Comparison of ENCODE assay signal across 21 cellular contexts in the genomic region with DNA sequence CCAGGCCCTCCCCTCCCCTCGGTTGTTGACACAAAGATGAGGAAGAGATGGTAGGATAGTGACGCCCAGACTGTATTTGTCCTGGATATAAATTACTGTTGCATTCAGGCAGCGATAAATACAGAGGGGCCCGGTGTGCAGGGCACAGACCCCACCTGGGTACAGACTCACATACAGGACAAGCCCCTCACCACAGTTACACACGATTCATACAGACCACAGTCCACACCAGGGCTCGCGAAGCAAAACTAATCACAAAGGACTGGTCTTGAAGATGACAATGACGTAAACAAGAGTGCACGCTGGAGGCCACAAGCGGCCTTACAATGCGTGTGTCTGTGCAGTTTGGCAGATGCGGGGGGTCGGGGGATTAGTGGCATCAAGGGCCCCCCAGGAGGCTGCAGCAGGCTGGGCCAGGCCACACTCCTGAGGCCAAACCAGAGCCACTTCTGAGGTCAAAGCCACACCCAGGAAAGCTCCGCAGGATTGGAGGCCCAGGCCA. TPM values are rescaled to one million over a fixed set of nuclear protein-coding genes. Genes with fewer than 3 reads are reported as not detected.
A peak's percentile ranks its signal among the peaks of the same experiment; 100 is the strongest.
DNase-seq lines count a peak whose midpoint lies in the region; ATAC-seq and TF ChIP-seq lines count a peak whose summit lies in the region.
"Had no signal": no experiment of that assay in that cellular context is flagged by ENCODE, and none has a peak within 500 bp of the region (broad histone marks: within the 10 kb centered on the region; RNA-seq: fewer than 3 reads in every experiment).

No MANE protein-coding gene starts in this region.

- no peak overlapping the region for H3K27ac ChIP-seq in HEK293 (ENCODE audit: extremely low read depth, low read depth, low read length)
- peak overlapping the region; percentile 27 for H3K27ac ChIP-seq in temporal lobe (ENCODE audit: low read depth, low read length)
- H3K27ac ChIP-seq in esophagus squamous epithelium = no peak overlapping the region
- H3K27ac ChIP-seq in breast epithelium = no peak overlapping the region
- H3K27ac ChIP-seq: HL-60 had no signal

- H3K9me3 Mint-ChIP-seq in central memory CD8-positive, alpha-beta T cell = no peaks in the 10 kb centered on the region
- H3K9me3 Mint-ChIP-seq: CD4-positive, CD25-positive, alpha-beta regulatory T cell had no signal

- ATAC-seq in central memory CD8-positive, alpha-beta T cell (replicated peaks; ENCODE audit: extremely low read depth, poor library complexity, severe bottlenecking) = no peak
- no peak for ATAC-seq in HG02759 (IDR thresholded peaks at IDR 0.05; ENCODE audit: unreplicated experiment)
- ATAC-seq: PC-3 had no signal

- H3K4me1 Mint-ChIP-seq in central memory CD8-positive, alpha-beta T cell = no peaks in the 10 kb centered on the region

- no peaks in the 10 kb centered on the region for H3K27me3 Mint-ChIP-seq in central memory CD8-positive, alpha-beta T cell
- H3K27me3 Mint-ChIP-seq: B cell; CD4-positive, CD25-positive, alpha-beta regulatory T cell had no signal

- CTCF ChIA-PET in HEK293 (lab: Yijun Ruan, JAX) = no interaction called here

- DNase-seq in central memory CD8-positive, alpha-beta T cell (ENCODE audit: low spot score in 2 of 2) = no peak
- DNase-seq in medulla oblongata (ENCODE audit: extremely low spot score) (peak; percentile 13), NCI-H748 (lab: John Stamatoyannopoulos, UW; ENCODE audit: unreplicated experiment) (no peak), esophagus squamous epithelium (lab: John Stamatoyannopoulos, UW) (no peak), breast epithelium (ENCODE audit: low spot score in 2 of 2) (no peak)
- DNase-seq: Caco-2; CD4-positive, CD25-positive, alpha-beta regulatory T cell; DMS153; EL; HCEC 1CT; NCI-H1417; NCI-H187 treated with DMSO at 0.1 percent for 48 hours; NCI-H2171; NCI-H446; NCI-H774; PC-3 had no signal

- peak overlapping the region; percentile 46 for H3K27ac Mint-ChIP-seq in central memory CD8-positive, alpha-beta T cell (ENCODE audit: low read depth)
- H3K27ac Mint-ChIP-seq: CD4-positive, CD25-positive, alpha-beta regulatory T cell had no signal

- TF ChIP-seq CTCF in HEK293 (tag by site-specific recombination; IDR thresholded peaks at IDR 0.05) (no peak), esophagus squamous epithelium (IDR thresholded peaks at IDR 0.05) (no peak), breast epithelium (IDR thresholded peaks at IDR 0.05) (no peak)

- H3K4me3 ChIP-seq in HEK293 (ENCODE audit: low read depth, low read length) (no peak overlapping the region), esophagus squamous epithelium (no peak overlapping the region), breast epithelium (no peak overlapping the region)

- H3K9me3 ChIP-seq in HEK293 (ENCODE audit: control insufficient read depth, insufficient read depth, low read depth, low read length) (no peaks in the 10 kb centered on the region), esophagus squamous epithelium (no peaks in the 10 kb centered on the region), breast epithelium (no peaks in the 10 kb centered on the region)
- H3K9me3 ChIP-seq: Caco-2 had no signal

- TF ChIP-seq POLR2A in esophagus squamous epithelium (IDR thresholded peaks at IDR 0.05) (no peak), breast epithelium (IDR thresholded peaks at IDR 0.05) (no peak)

- POLR2A ChIA-PET in HEK293 (lab: Yijun Ruan, JAX) = no interaction called here

- H3K4me1 ChIP-seq in HEK293 (ENCODE audit: control insufficient read depth, insufficient read depth, low read length) (no peaks in the 10 kb centered on the region), esophagus squamous epithelium (peaks cover 20 to 31% (median 23%) of the 10 kb centered on the region in 3 donors), breast epithelium (no peaks in the 10 kb centered on the region)
- H3K4me1 ChIP-seq: Caco-2 had no signal

- H3K27me3 ChIP-seq in esophagus squamous epithelium (no peaks in the 10 kb centered on the region), breast epithelium (no peaks in the 10 kb centered on the region)

- WGBS in esophagus squamous epithelium, 2 donors = 84 to 87% methylated on average over 11 to 13 of the region's 14 CpGs

- intact Hi-C loops in esophagus squamous epithelium (cut with DNase I) = no loop called here
- intact Hi-C loops in breast epithelium (cut with DNase I; ENCODE audit: low total_unique reads) = no loop called here

- peaks cover 0 to 59% of the 10 kb centered on the region in 2 experiments; a peak in 1 of 3 replicates for H3K36me3 ChIP-seq in HEK293 (ENCODE audit: control insufficient read depth in 2 of 2, insufficient read depth in 1 of 2, low read length in 2 of 2)
- peaks cover 0 to 86% (median 7%) of the 10 kb centered on the region in 3 donors for H3K36me3 ChIP-seq in esophagus squamous epithelium
- peaks cover 6% of the 10 kb centered on the region for H3K36me3 ChIP-seq in breast epithelium

- peaks cover 21% of the 10 kb centered on the region for H3K36me3 Mint-ChIP-seq in central memory CD8-positive, alpha-beta T cell (ENCODE audit: insufficient read depth)

- H3K4me3 Mint-ChIP-seq in central memory CD8-positive, alpha-beta T cell = no peak overlapping the region
- H3K4me3 Mint-ChIP-seq: B cell had no signal

TF ChIP-seq in HEK293, 187 proteins besides CTCF, POLR2A, EP300 and RAD21:
- TF ChIP-seq GLIS1 (tag by site-specific recombination; IDR thresholded peaks at IDR 0.05) (peak; percentile 55), ZNF670 (tag by site-specific recombination; IDR thresholded peaks at IDR 0.05; ENCODE audit: low read depth) (no peak), GLIS2 (tag by site-specific recombination; IDR thresholded peaks at IDR 0.05) (peak; percentile 42; the same call in 1 of the 2 replicates)

RNA-seq across cellular contexts. Expression of a gene that starts 14.5 kb away (rescaled TPM):
- 4.9 TPM for total RNA-seq in temporal lobe
- total RNA-seq in esophagus squamous epithelium = 10 to 100 TPM in 2 of 4 donors, 1 to 10 TPM in 2; 9.5 to 12.0 (median 10.7) TPM
- 1 to 10 TPM; 5.3 to 9.4 (median 8.8) TPM for total RNA-seq in breast epithelium

RNA-seq across cellular contexts. Expression of a gene that starts 26.6 kb away (rescaled TPM):
- total RNA-seq in temporal lobe (22.6 TPM), esophagus squamous epithelium (10 to 100 TPM in 3 of 4 donors, 1 to 10 TPM in 1; 8.4 to 22.9 (median 19.7) TPM), breast epithelium (10 to 100 TPM; 26.2 to 32.2 (median 28.2) TPM)

RNA-seq across cellular contexts. Expression of a gene that starts 26.8 kb away (rescaled TPM):
- total RNA-seq in temporal lobe (46.2 TPM), esophagus squamous epithelium (10 to 100 TPM; 70.6 to 97.8 (median 80.7) TPM), breast epithelium (10 to 100 TPM; 76.2 to 95.7 (median 81.9) TPM)

RNA-seq across cellular contexts. Expression of a gene that starts 28.0 kb away (rescaled TPM):
- total RNA-seq in temporal lobe = 5.4 TPM
- 10 to 100 TPM in 2 of 4 donors, 1 to 10 TPM in 2; 4.3 to 20.5 (median 14.1) TPM for total RNA-seq in esophagus squamous epithelium
- total RNA-seq in breast epithelium = 10 to 100 TPM; 16.3 to 32.8 (median 28.2) TPM

RNA-seq across cellular contexts. Expression of a gene that starts 34.3 kb away (rescaled TPM):
- total RNA-seq in temporal lobe (2.5 TPM), esophagus squamous epithelium (not detected), breast epithelium (under 1 TPM; 0.33 to 0.48 (median 0.44) TPM)
- total RNA-seq: PC-3 had no signal
